ENCODE assay signal across 8 cellular contexts in genomic region chr11:109945626-109946321, GRCh38.
A peak's percentile ranks its signal among the peaks of the same experiment; 100 is the strongest.
DNase-seq lines count a peak whose midpoint lies in the region; ATAC-seq and TF ChIP-seq lines count a peak whose summit lies in the region.

No MANE protein-coding gene starts in this region.

- no peak for TF ChIP-seq POLR2A in lower leg skin (IDR thresholded peaks at IDR 0.05)

- peaks cover 4% of the 10 kb centered on the region; the same call in 1 of the 2 replicates for H3K36me3 ChIP-seq in BLaER1

- ATAC-seq in GM19455 (IDR thresholded peaks at IDR 0.05; ENCODE audit: unreplicated experiment) = peak; percentile 77
- peak; percentile 49 for ATAC-seq in HG03439 (IDR thresholded peaks at IDR 0.05; ENCODE audit: unreplicated experiment)
- ATAC-seq in left cardiac atrium = peak; percentile 10 to 22

- peaks cover 25% of the 10 kb centered on the region for H3K9me3 ChIP-seq in BLaER1

- intact Hi-C loops in left cardiac atrium (cut with DNase I) = loop anchor here in 1 of 2 donors (2.0 to 10.0 kb wide), 2 partner anchors 147 to 219 kb away; partner anchors contain the start of gene ZC3H12C
- intact Hi-C loops in lower leg skin (cut with DNase I; ENCODE audit: low total_unique reads) = no loop called here

- no peak for DNase-seq in left cardiac atrium
- no peak for DNase-seq in cerebellum (ENCODE audit: low spot score)
- DNase-seq in NCI-H128 (lab: John Stamatoyannopoulos, UW; ENCODE audit: unreplicated experiment) = no peak
- DNase-seq in lower leg skin (ENCODE audit: low spot score in 2 of 2) = no peak
- DNase-seq in ecto neural progenitor cell (ENCODE audit: low spot score) = no peak

- no peaks in the 10 kb centered on the region for H3K27me3 ChIP-seq in BLaER1

- no peak overlapping the region; the same call in 1 of the 2 replicates for H3K9ac ChIP-seq in BLaER1

- no peaks in the 10 kb centered on the region for H4K20me1 ChIP-seq in BLaER1

- H3K4me1 ChIP-seq in BLaER1 = peaks cover 17% of the 10 kb centered on the region

- H3K4me3 ChIP-seq in BLaER1 (no peak overlapping the region), lower leg skin (ENCODE audit: low read depth, poor library complexity, severe bottlenecking) (no peak overlapping the region)

- H3K27ac ChIP-seq in BLaER1 = no peak overlapping the region

- peak overlapping the region; percentile 66 for H3K4me2 ChIP-seq in BLaER1

- 54 to 60% methylated on average over 6 of the region's 6 CpGs for WGBS in lower leg skin, 2 donors

- TF ChIP-seq CTCF in lower leg skin (IDR thresholded peaks at IDR 0.05) = no peak

Comparison
In these comparisons a context has a peak if more than half of its experiments do, and no peak if none do; other contexts are left out.
1. ATAC-seq: peak in every context shown above with its lines; median percentile 77 in GM19455; 49 in HG03439; 16 in left cardiac atrium.